1 cellular context compared by ENCODE assay signal in genomic region chr19:58409010-58409790, GRCh38.
TF ChIP-seq lines count a peak whose summit lies in the region.

No MANE protein-coding gene starts in this region.

TF ChIP-seq in HEK293, 187 proteins besides CTCF, POLR2A, EP300 and RAD21 (continued from another document and continues in another):
- TF ChIP-seq HIC1 (tag by site-specific recombination; IDR thresholded peaks at IDR 0.05) (peak; percentile 63), PRDM4 (tag by site-specific recombination; IDR thresholded peaks at IDR 0.05) (no peak), SALL2 (tag by site-specific recombination; IDR thresholded peaks at IDR 0.05; ENCODE audit: borderline replicate concordance) (no peak), ZNF114 (tag by site-specific recombination; IDR thresholded peaks at IDR 0.05) (no peak), ZNF24 (tag by site-specific recombination; IDR thresholded peaks at IDR 0.05) (no peak), ZBTB11 (tag by site-specific recombination; conservative IDR thresholded peaks at IDR 0.05; ENCODE audit: low read depth) (no peak; the same call in 1 of the 2 replicates), ZNF518A (tag by site-specific recombination; conservative IDR thresholded peaks at IDR 0.05; ENCODE audit: low read depth) (no peak), ZNF544 (tag by site-specific recombination; IDR thresholded peaks at IDR 0.05) (no peak), ZNF221 (tag by site-specific recombination; IDR thresholded peaks at IDR 0.05; ENCODE audit: borderline replicate concordance) (no peak), ZNF362 (tag by site-specific recombination; IDR thresholded peaks at IDR 0.05) (no peak), SP2 (tag by site-specific recombination; IDR thresholded peaks at IDR 0.05) (peak; percentile 74), SP7 (tag by site-specific recombination; IDR thresholded peaks at IDR 0.05) (no peak), ZNF585B (tag by site-specific recombination; IDR thresholded peaks at IDR 0.05) (no peak), ZNF433 (tag by site-specific recombination; IDR thresholded peaks at IDR 0.05; ENCODE audit: low read depth) (no peak), ZNF785 (tag by site-specific recombination; IDR thresholded peaks at IDR 0.05) (no peak), ZNF488 (tag by site-specific recombination; IDR thresholded peaks at IDR 0.05) (no peak), ZNF501 (tag by site-specific recombination; IDR thresholded peaks at IDR 0.05) (peak; percentile 67; the same call in 1 of the 2 replicates), ZBTB21 (tag by site-specific recombination; IDR thresholded peaks at IDR 0.05) (no peak), ZNF548 (tag by site-specific recombination; IDR thresholded peaks at IDR 0.05) (no peak), ZNF394 (tag by site-specific recombination; IDR thresholded peaks at IDR 0.05; ENCODE audit: borderline replicate concordance) (no peak), ZNF37A (tag by site-specific recombination; IDR thresholded peaks at IDR 0.05) (no peak), ZNF175 (tag by site-specific recombination; IDR thresholded peaks at IDR 0.05) (no peak), HOXA7 (CRISPR knock-in tag; IDR thresholded peaks at IDR 0.05; ENCODE audit: borderline replicate concordance) (no peak), ZXDB (tag by site-specific recombination; IDR thresholded peaks at IDR 0.05) (peak; percentile 15; the same call in 1 of the 2 replicates), EGR2 (tag by site-specific recombination; IDR thresholded peaks at IDR 0.05; ENCODE audit: low read depth) (no peak), ZBTB44 (tag by site-specific recombination; IDR thresholded peaks at IDR 0.05) (no peak), ZSCAN23 (tag by site-specific recombination; IDR thresholded peaks at IDR 0.05) (no peak), AEBP2 (tag by site-specific recombination; IDR thresholded peaks at IDR 0.05; ENCODE audit: borderline replicate concordance) (no peak), YY2 (tag by site-specific recombination; IDR thresholded peaks at IDR 0.05) (no peak), ZNF645 (tag by site-specific recombination; IDR thresholded peaks at IDR 0.05) (no peak), ZBTB48 (tag by site-specific recombination; IDR thresholded peaks at IDR 0.05) (peak; percentile 12; the same call in 1 of the 2 replicates), ZNF354C (tag by site-specific recombination; IDR thresholded peaks at IDR 0.05; ENCODE audit: borderline replicate concordance, low read depth) (no peak), ZNF549 (tag by site-specific recombination; IDR thresholded peaks at IDR 0.05) (no peak), KLF17 (tag by site-specific recombination; IDR thresholded peaks at IDR 0.05) (no peak), RBAK (tag by site-specific recombination; IDR thresholded peaks at IDR 0.05) (no peak; the same call in 1 of the 2 replicates), ZNF214 (tag by site-specific recombination; IDR thresholded peaks at IDR 0.05; ENCODE audit: borderline replicate concordance) (no peak), SCRT1 (tag by site-specific recombination; IDR thresholded peaks at IDR 0.05; ENCODE audit: borderline replicate concordance) (no peak), ZNF623 (tag by site-specific recombination; IDR thresholded peaks at IDR 0.05) (no peak), ZNF157 (tag by site-specific recombination; IDR thresholded peaks at IDR 0.05) (no peak), ZNF174 (tag by site-specific recombination; IDR thresholded peaks at IDR 0.05) (no peak)
